24 cellular contexts compared by ENCODE assay signal in the genomic region with DNA sequence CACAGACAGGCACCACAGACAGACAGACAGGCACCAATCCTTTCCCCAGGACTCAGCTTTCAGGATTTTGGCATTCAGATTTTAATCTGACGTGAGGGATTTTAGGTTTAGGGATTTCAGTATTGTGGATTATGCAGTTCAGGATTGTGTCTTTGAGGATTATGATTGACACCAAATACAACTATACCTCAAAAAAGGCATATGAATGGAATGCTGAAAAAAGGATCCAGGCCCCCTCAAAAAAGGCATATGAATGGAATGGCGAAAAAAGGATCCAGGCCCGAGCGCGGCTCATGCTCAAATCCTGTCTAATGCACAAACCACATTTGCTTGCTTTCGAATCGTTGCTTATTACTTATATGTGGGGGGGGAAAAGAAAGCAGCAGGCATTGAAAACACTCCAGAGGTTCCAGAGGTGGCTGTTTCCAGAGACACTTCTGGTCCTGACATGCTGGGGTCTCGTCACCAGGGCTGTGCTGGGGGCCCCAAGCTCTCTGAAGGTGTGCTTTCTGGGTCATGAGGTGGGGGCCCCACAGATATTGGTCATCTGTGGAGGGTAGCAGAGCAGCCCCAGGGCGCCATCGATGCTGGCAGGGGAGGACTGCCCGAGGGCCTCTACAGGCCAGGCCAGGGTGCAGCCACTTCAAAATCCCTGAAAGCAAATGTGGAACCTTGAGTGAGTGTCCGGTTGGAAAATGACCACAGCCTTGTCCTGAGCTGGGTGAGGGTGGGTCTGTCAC. TPM values are rescaled to one million over a fixed set of nuclear protein-coding genes. Genes with fewer than 3 reads are reported as not detected.
DNase-seq lines count a peak whose midpoint lies in the region; ATAC-seq, FAIRE-seq and TF ChIP-seq lines count a peak whose summit lies in the region.
"Had no signal": no experiment of that assay in that cellular context is flagged by ENCODE, and none has a peak within 500 bp of the region (broad histone marks: within the 10 kb centered on the region; RNA-seq: fewer than 3 reads in every experiment).

No MANE protein-coding gene starts in this region.

- intact Hi-C loops in left cardiac atrium (cut with DNase I) (no loop called here), heart right ventricle (cut with DNase I) (no loop called here), kidney (cut with DNase I) (no loop called here), ascending aorta (cut with DNase I) (no loop called here), uterus (cut with DNase I; ENCODE audit: low total_unique reads) (no loop called here)

- WGBS in heart right ventricle, 2 donors = 91 to 93% methylated on average over 12 of the region's 12 CpGs

- no peak overlapping the region for H3K27ac ChIP-seq in heart right ventricle
- no peak overlapping the region for H3K27ac ChIP-seq in HEK293 (ENCODE audit: extremely low read depth, low read depth, low read length)
- no peak overlapping the region for H3K27ac ChIP-seq in kidney (ENCODE audit: low read depth in 2 of 2, low read length in 2 of 2)
- H3K27ac ChIP-seq in ascending aorta = no peak overlapping the region
- no peak overlapping the region for H3K27ac ChIP-seq in uterus
- H3K27ac ChIP-seq: HL-60, KMS-11, Peyer's patch had no signal

- no peak for FAIRE-seq in kidney (lab: Jason Lieb, UNC)

- DNase-seq in left cardiac atrium (peak; percentile 2), heart right ventricle (no peak), kidney (peak; percentile 62), NCI-H1092 treated with DMSO at 0.1 percent for 48 hours (lab: John Stamatoyannopoulos, UW) (no peak), ascending aorta (ENCODE audit: low spot score in 2 of 2) (no peak), uterus (no peak)
- DNase-seq: BE2C; CD4-positive, CD25-positive, alpha-beta regulatory T cell; EL; H9; NCI-H1105 treated with DMSO at 0.1 percent for 48 hours; NCI-H2081; NCI-H2171; NCI-H345; NCI-H524; NCI-H774 had no signal

- H3K27me3 ChIP-seq in heart right ventricle (peaks cover 0 to 4% (median 0%) of the 10 kb centered on the region in 7 donors), ascending aorta (no peaks in the 10 kb centered on the region), uterus (no peaks in the 10 kb centered on the region)
- H3K27me3 ChIP-seq: BE2C, Peyer's patch had no signal

- no peak for ATAC-seq in left cardiac atrium
- ATAC-seq in heart right ventricle = no peak

- H3K4me1 ChIP-seq in heart right ventricle (no peaks in the 10 kb centered on the region), HEK293 (ENCODE audit: control insufficient read depth, insufficient read depth, low read length) (no peaks in the 10 kb centered on the region), kidney (ENCODE audit: control insufficient read depth in 1 of 2, insufficient read depth in 1 of 2, low read depth in 1 of 2, low read length in 2 of 2) (no peaks in the 10 kb centered on the region), ascending aorta (no peaks in the 10 kb centered on the region), uterus (no peaks in the 10 kb centered on the region)
- H3K4me1 ChIP-seq: BE2C, Peyer's patch had no signal

- H3K9ac ChIP-seq in kidney (ENCODE audit: low read length in 2 of 2) = no peak overlapping the region
- H3K9ac ChIP-seq: KMS-11 had no signal

- H3K4me3 ChIP-seq in heart right ventricle = no peak overlapping the region
- H3K4me3 ChIP-seq in HEK293 (ENCODE audit: low read depth, low read length) = no peak overlapping the region
- H3K4me3 ChIP-seq in kidney (ENCODE audit: low read length in 2 of 2) = no peak overlapping the region
- H3K4me3 ChIP-seq in ascending aorta = no peak overlapping the region
- no peak overlapping the region for H3K4me3 ChIP-seq in uterus
- H3K4me3 ChIP-seq: Peyer's patch had no signal

- peaks cover 0 to 6% (median 3%) of the 10 kb centered on the region in 11 donors for H3K9me3 ChIP-seq in heart right ventricle
- no peaks in the 10 kb centered on the region for H3K9me3 ChIP-seq in HEK293 (ENCODE audit: control insufficient read depth, insufficient read depth, low read depth, low read length)
- H3K9me3 ChIP-seq in kidney (ENCODE audit: control insufficient read depth in 1 of 2, low read length in 2 of 2) = no peaks in the 10 kb centered on the region
- H3K9me3 ChIP-seq in ascending aorta = no peaks in the 10 kb centered on the region
- H3K9me3 ChIP-seq in uterus = no peaks in the 10 kb centered on the region
- H3K9me3 ChIP-seq: BE2C, Peyer's patch had no signal

- TF ChIP-seq CTCF in heart right ventricle (IDR thresholded peaks at IDR 0.05) = no peak
- TF ChIP-seq CTCF in HEK293 (tag by site-specific recombination; IDR thresholded peaks at IDR 0.05) = no peak
- TF ChIP-seq CTCF in kidney (IDR thresholded peaks at IDR 0.05; ENCODE audit: borderline replicate concordance, extremely low read depth, insufficient read depth) = no peak
- TF ChIP-seq CTCF in ascending aorta (IDR thresholded peaks at IDR 0.05) = no peak
- no peak for TF ChIP-seq CTCF in uterus (IDR thresholded peaks at IDR 0.05)

- no peaks in the 10 kb centered on the region for H3K36me3 ChIP-seq in heart right ventricle
- H3K36me3 ChIP-seq in HEK293 (ENCODE audit: control insufficient read depth in 2 of 2, insufficient read depth in 1 of 2, low read length in 2 of 2) = no peaks in the 10 kb centered on the region
- H3K36me3 ChIP-seq in kidney (ENCODE audit: control insufficient read depth in 1 of 2, insufficient read depth in 2 of 2, low read length in 2 of 2) = no peaks in the 10 kb centered on the region
- H3K36me3 ChIP-seq in ascending aorta = no peaks in the 10 kb centered on the region
- no peaks in the 10 kb centered on the region for H3K36me3 ChIP-seq in uterus
- H3K36me3 ChIP-seq: BE2C, Peyer's patch had no signal

- CTCF ChIA-PET in HEK293 (lab: Yijun Ruan, JAX) = interaction anchor here (1.0 kb wide), 1 partner anchor 13 kb away, joined by 5 read pairs; no protein-coding TSS in a partner anchor

- POLR2A ChIA-PET in HEK293 (lab: Yijun Ruan, JAX) = no interaction called here

- no peak for TF ChIP-seq POLR2A in uterus (IDR thresholded peaks at IDR 0.05)

TF ChIP-seq in HEK293, 187 proteins besides CTCF, POLR2A, EP300 and RAD21:
- TF ChIP-seq MEIS1 (CRISPR knock-in tag; IDR thresholded peaks at IDR 0.05; ENCODE audit: borderline replicate concordance) (no peak), ZNF837 (tag by site-specific recombination; IDR thresholded peaks at IDR 0.05) (no peak), ZBTB17 (tag by site-specific recombination; IDR thresholded peaks at IDR 0.05) (peak; percentile 81)

RNA-seq across cellular contexts. Expression of a gene that starts 16.8 kb away (rescaled TPM):
- total RNA-seq in left cardiac atrium (10 to 100 TPM; 17.3 to 21.0 TPM), heart right ventricle (10 to 100 TPM; 12.7 to 18.2 (median 15.5) TPM), kidney (63.0 TPM), ascending aorta (92.0 TPM), uterus (10 to 100 TPM; 24.7 to 83.3 (median 48.2) TPM)
- polyA plus RNA-seq in heart right ventricle (10 to 100 TPM; 10.4 to 18.7 TPM), kidney (ENCODE audit: insufficient read depth, low read depth, low replicate concordance) (8.5 TPM)

RNA-seq across cellular contexts. Expression of a gene that starts 36.7 kb away (rescaled TPM):
- total RNA-seq in left cardiac atrium (not detected), heart right ventricle (not detected), kidney (not detected), ascending aorta (not detected), uterus (not detected)
- polyA plus RNA-seq in heart right ventricle (not detected), kidney (ENCODE audit: insufficient read depth, low read depth, low replicate concordance) (not detected)
- total RNA-seq: A673; CD4-positive, CD25-positive, alpha-beta regulatory T cell; H9; HT-29; OCI-LY7; Peyer's patch; SK-MEL-5 had no signal
- polyA plus RNA-seq: CD4-positive, CD25-positive, alpha-beta regulatory T cell had no signal

RNA-seq across cellular contexts. Expression of a gene that starts 50.3 kb away (rescaled TPM):
- total RNA-seq in left cardiac atrium (under 1 TPM in 1 of 2 donors, not detected in 1; 0.15 TPM), heart right ventricle (1 to 10 TPM in 2 of 10 donors, under 1 TPM in 7, not detected in 1; 0.21 to 2.5 (median 0.51) TPM), kidney (0.22 TPM), ascending aorta (not detected), uterus (1 to 10 TPM in 1 of 4 donors, under 1 TPM in 1, not detected in 2; 0.28 to 1.5 TPM)
- polyA plus RNA-seq in heart right ventricle (not detected), kidney (ENCODE audit: insufficient read depth, low read depth, low replicate concordance) (not detected)
- total RNA-seq: A673; CD4-positive, CD25-positive, alpha-beta regulatory T cell; H9; OCI-LY7; SK-MEL-5 had no signal
- polyA plus RNA-seq: CD4-positive, CD25-positive, alpha-beta regulatory T cell had no signal

Comparison
In these comparisons a context has a peak if more than half of its experiments do, and no peak if none do; other contexts are left out.
1. DNase-seq: peak in left cardiac atrium (single experiment) and kidney (single experiment); none in heart right ventricle (0 of 2), NCI-H1092 treated with DMSO at 0.1 percent for 48 hours (single experiment), ascending aorta (0 of 2) and uterus (0 of 2).